ENCODE assay signal across 14 cellular contexts in the genomic region with DNA sequence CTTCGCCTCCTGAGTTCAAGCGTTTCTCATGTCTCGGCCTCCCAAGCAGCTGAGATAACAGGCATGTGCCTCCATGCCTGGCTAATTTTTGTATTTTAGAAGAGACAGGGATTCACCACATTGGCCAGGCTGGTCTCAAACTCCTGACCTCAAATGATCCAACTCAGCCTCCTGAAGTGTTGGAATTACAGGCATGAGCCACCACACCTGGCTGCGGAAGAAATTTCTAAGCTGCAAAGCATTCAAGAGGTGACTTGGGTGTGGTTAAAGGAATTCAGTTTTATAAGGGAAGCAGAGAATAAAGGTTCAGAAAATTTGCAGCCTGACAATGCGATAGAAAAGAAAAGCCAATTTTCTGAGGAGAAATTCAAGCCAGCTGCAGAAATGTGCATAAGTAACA. TPM values are rescaled to one million over a fixed set of nuclear protein-coding genes. Genes with fewer than 3 reads are reported as not detected.
DNase-seq lines count a peak whose midpoint lies in the region; ATAC-seq and TF ChIP-seq lines count a peak whose summit lies in the region.
"Not testable (repeated sequence)": the region's sequence is repeated elsewhere in the genome, so short reads cannot be mapped to it uniquely, and the experiment has no call there.
"Had no signal": no experiment of that assay in that cellular context is flagged by ENCODE, and none has a peak within 500 bp of the region (broad histone marks: within the 10 kb centered on the region; RNA-seq: fewer than 3 reads in every experiment).

No MANE protein-coding gene starts in this region.

- H3K79me1 ChIP-seq in trophoblast cell (ENCODE audit: low read length), result not testable (repeated sequence)

- 93% methylated on average over 5 of the region's 5 CpGs for WGBS in hepatocyte (ENCODE audit: low lambda C conversion rate, missing lambda C conversion rate)
- no CpG with 5 or more reads among the region's 5 CpGs for WGBS in trophoblast cell (ENCODE audit: extremely low coverage, insufficient coverage, insufficient read length)

- H2AK5ac ChIP-seq in trophoblast cell (ENCODE audit: low read length), result not testable (repeated sequence)

- not testable (repeated sequence) for H3K4me2 ChIP-seq in hepatocyte; trophoblast cell (ENCODE audit: low read length)

- peaks cover 14% of the 10 kb centered on the region for H3K4me1 ChIP-seq in hepatocyte (ENCODE audit: insufficient read depth)
- H3K4me1 ChIP-seq in lower lobe of right lung; trophoblast cell (ENCODE audit: control insufficient read depth in 1 of 2, insufficient read depth in 2 of 2, low read length in 2 of 2); upper lobe of right lung: not testable (repeated sequence)

- H2BK120ac ChIP-seq in trophoblast cell (ENCODE audit: insufficient read depth, low read length, poor library complexity), result not testable (repeated sequence)

- TF ChIP-seq CTCF in hepatocyte (IDR thresholded peaks at IDR 0.05; ENCODE audit: poor library complexity); lower lobe of right lung (IDR thresholded peaks at IDR 0.05); upper lobe of right lung (IDR thresholded peaks at IDR 0.05): not testable (repeated sequence)

- H3K14ac ChIP-seq in trophoblast cell (ENCODE audit: low read length), result not testable (repeated sequence)

- not testable (repeated sequence) for H4K91ac ChIP-seq in trophoblast cell (ENCODE audit: low read depth, low read length)

- not testable (repeated sequence) for H3K9me2 ChIP-seq in hepatocyte (replicated peaks; ENCODE audit: insufficient read depth)

- H3K4ac ChIP-seq in trophoblast cell (ENCODE audit: low read depth, low read length), result not testable (repeated sequence)

- peak in 1 of 2 donors; percentile 66 for ATAC-seq in lower lobe of right lung
- peak; percentile 49 for ATAC-seq in upper lobe of right lung

- not testable (repeated sequence) for H3K9me3 ChIP-seq in hepatocyte (ENCODE audit: low read depth); lower lobe of right lung; trophoblast cell (ENCODE audit: insufficient read depth, low read depth, low read length); upper lobe of right lung

- not testable (repeated sequence) for H3K36me3 ChIP-seq in hepatocyte (replicated peaks; ENCODE audit: insufficient read depth, low read depth); lower lobe of right lung; trophoblast cell (ENCODE audit: control insufficient read depth in 1 of 2, insufficient read depth in 2 of 2, low read length in 2 of 2); upper lobe of right lung

- DNase-seq in LoVo (ENCODE audit: low spot score) (peak; percentile 9), trophoblast cell (peak; percentile 57 to 79)
- DNase-seq in caudate nucleus (lab: John Stamatoyannopoulos, UW); hepatocyte (ENCODE audit: low spot score); lower lobe of right lung; upper lobe of right lung: not testable (repeated sequence)

- H2BK12ac ChIP-seq in trophoblast cell (ENCODE audit: low read length), result not testable (repeated sequence)

- not testable (repeated sequence) for H3K18ac ChIP-seq in trophoblast cell (ENCODE audit: low read length)

- not testable (repeated sequence) for H3K79me2 ChIP-seq in hepatocyte; trophoblast cell (ENCODE audit: control insufficient read depth, insufficient read depth, low read length, poor library complexity)

- not testable (repeated sequence) for H4K8ac ChIP-seq in trophoblast cell (ENCODE audit: low read depth, low read length)

- H3K27me3 ChIP-seq in hepatocyte; lower lobe of right lung (ENCODE audit: low read depth); trophoblast cell (ENCODE audit: insufficient read depth, low read length); upper lobe of right lung: not testable (repeated sequence)

- not testable (repeated sequence) for H3K9ac ChIP-seq in trophoblast cell (ENCODE audit: low read length)

- not testable (repeated sequence) for H2BK5ac ChIP-seq in trophoblast cell (ENCODE audit: low read depth, low read length, poor library complexity)

- not testable (repeated sequence) for H4K20me1 ChIP-seq in hepatocyte (ENCODE audit: insufficient read depth, poor library complexity, severe bottlenecking)

- not testable (repeated sequence) for H3K23ac ChIP-seq in trophoblast cell (ENCODE audit: low read length)

- H4K12ac ChIP-seq in trophoblast cell (ENCODE audit: low read depth, low read length), result not testable (repeated sequence)

- H3K27ac ChIP-seq in caudate nucleus (ENCODE audit: low read depth, low read length), result peak overlapping the region; percentile 6
- peak overlapping the region; percentile 81 for H3K27ac ChIP-seq in hepatocyte
- H3K27ac ChIP-seq in lower lobe of right lung, result peak overlapping the region; percentile 46
- not testable (repeated sequence) for H3K27ac ChIP-seq in trophoblast cell (ENCODE audit: low read depth, low read length); upper lobe of right lung

- intact Hi-C loops in lower lobe of right lung (cut with DNase I); upper lobe of right lung (cut with DNase I): not testable (repeated sequence)

- not testable (repeated sequence) for H3K4me3 ChIP-seq in hepatocyte; lower lobe of right lung; trophoblast cell (ENCODE audit: low read depth, low read length); upper lobe of right lung

- H2AFZ ChIP-seq in hepatocyte; trophoblast cell (ENCODE audit: insufficient read depth, low read length, poor library complexity): not testable (repeated sequence)

RNA-seq across cellular contexts. Expression of gene FOLR1, which starts 22.9 kb away (rescaled TPM):
- total RNA-seq in hepatocyte (19.9 and 21.6 TPM in 2 replicates), lower lobe of right lung (134 TPM), upper lobe of right lung (163 TPM)
- 13.4 and 26.8 TPM in 2 replicates for polyA plus RNA-seq in hepatocyte
- polyA plus RNA-seq in trophoblast cell (2013), result 33.1 and 40.4 TPM in 2 replicates
- total RNA-seq: CD4-positive, alpha-beta T cell; CD8-positive, alpha-beta memory T cell; GM12878; GM23248; H1 had no signal
- polyA plus RNA-seq: CD14-positive monocyte; CD8-positive, alpha-beta memory T cell; GM12878 had no signal

RNA-seq across cellular contexts. Expression of gene FOLR3, which starts 33.5 kb away (rescaled TPM):
- total RNA-seq in hepatocyte, result not detected in 2 replicates
- not detected in 2 replicates for polyA plus RNA-seq in hepatocyte
- 53.1 TPM for total RNA-seq in lower lobe of right lung
- polyA plus RNA-seq in trophoblast cell (2013), result not detected in 2 replicates
- 29.0 TPM for total RNA-seq in upper lobe of right lung
- total RNA-seq: CD8-positive, alpha-beta memory T cell; GM12878; H1; H7 had no signal
- polyA plus RNA-seq: A549; CD8-positive, alpha-beta memory T cell; GM12878; H1 had no signal

RNA-seq across cellular contexts. Expression of gene FOLR2, which starts 47.5 kb away (rescaled TPM):
- total RNA-seq in hepatocyte (0.48 and 4.3 TPM in 2 replicates), lower lobe of right lung (28.1 TPM), upper lobe of right lung (22.8 TPM)
- polyA plus RNA-seq in hepatocyte, result 1.2 and 5.5 TPM in 2 replicates
- not detected in 2 replicates for polyA plus RNA-seq in trophoblast cell (2013)
- total RNA-seq: CD4-positive, alpha-beta T cell; GM23248; H1; H7 had no signal
- polyA plus RNA-seq: A549; CD8-positive, alpha-beta memory T cell; GM23248; H1 had no signal

RNA-seq across cellular contexts. Expression of gene INPPL1, which starts 55.5 kb away (rescaled TPM):
- total RNA-seq in hepatocyte (47.8 and 74.8 TPM in 2 replicates), lower lobe of right lung (147 TPM), upper lobe of right lung (146 TPM)
- 99.4 and 140 TPM in 2 replicates for polyA plus RNA-seq in hepatocyte
- 128 and 130 TPM in 2 replicates for polyA plus RNA-seq in trophoblast cell (2013)

RNA-seq across cellular contexts. Expression of gene ANAPC15, which starts 56.6 kb away (rescaled TPM):
- total RNA-seq in hepatocyte (17.6 and 21.6 TPM in 2 replicates), lower lobe of right lung (22.7 TPM), upper lobe of right lung (25.2 TPM)
- 42.5 and 43.7 TPM in 2 replicates for polyA plus RNA-seq in hepatocyte
- 47.7 TPM in 2 replicates for polyA plus RNA-seq in trophoblast cell (2013)

Comparison
In these comparisons a context has a peak if more than half of its experiments do, and no peak if none do; other contexts are left out.
1. RNA of gene FOLR3, which starts 33.5 kb away (total RNA-seq): 53.1 TPM in lower lobe of right lung (single experiment) and 29.0 TPM in upper lobe of right lung (single experiment); not detected in hepatocyte; every median in the first group is over 10 times any median in the second.